Comparison of ENCODE assay signal across 14 cellular contexts in genomic region chr3:101665851-101666250, GRCh38.
"Had no signal": no experiment of that assay in that cellular context is flagged by ENCODE, and none has a peak within 500 bp of the region (broad histone marks: within the 10 kb centered on the region; RNA-seq: fewer than 3 reads in every experiment).

No MANE protein-coding gene starts in this region.

- H3K4me3 ChIP-seq: left ventricle myocardium inferior, mucosa of descending colon, ovary had no signal

- H3K9me3 ChIP-seq: left ventricle myocardium inferior, mucosa of descending colon, ovary had no signal

- H3K36me3 ChIP-seq: ovary had no signal

- H3K4me1 ChIP-seq: left ventricle myocardium inferior had no signal

- ATAC-seq: activated CD4-positive, CD25-positive, alpha-beta regulatory T cell treated with anti-CD3 and anti-CD28 coated beads, Interleukin-2, amount 50 U/mL, for 24 hours; mucosa of descending colon; naive thymus-derived CD4-positive, alpha-beta T cell; sciatic nerve had no signal

- H3K27me3 Mint-ChIP-seq: naive thymus-derived CD4-positive, alpha-beta T cell had no signal

- DNase-seq: activated CD4-positive, alpha-beta T cell treated with anti-CD3 and anti-CD28 coated beads, Interleukin-2, amount 50 U/mL, for 4 hours; activated naive CD4-positive, alpha-beta T cell treated with Interleukin-2 at 50 U/mL for 16 hours; activated T-cell treated with anti-CD3 and anti-CD28 coated beads for 4 hours; anterior cingulate cortex; cerebellar nuclear complex; dermis blood vessel endothelial cell; foreskin melanocyte; left ventricle myocardium inferior; mucosa of descending colon; naive thymus-derived CD4-positive, alpha-beta T cell; ovary had no signal

- H3K27me3 ChIP-seq: ovary had no signal

- H3K4me3 Mint-ChIP-seq: naive thymus-derived CD4-positive, alpha-beta T cell had no signal

- H3K27ac ChIP-seq: epithelial cell of prostate, left ventricle myocardium inferior, ovary had no signal
